8 cellular contexts compared by ENCODE assay signal in the genomic region with DNA sequence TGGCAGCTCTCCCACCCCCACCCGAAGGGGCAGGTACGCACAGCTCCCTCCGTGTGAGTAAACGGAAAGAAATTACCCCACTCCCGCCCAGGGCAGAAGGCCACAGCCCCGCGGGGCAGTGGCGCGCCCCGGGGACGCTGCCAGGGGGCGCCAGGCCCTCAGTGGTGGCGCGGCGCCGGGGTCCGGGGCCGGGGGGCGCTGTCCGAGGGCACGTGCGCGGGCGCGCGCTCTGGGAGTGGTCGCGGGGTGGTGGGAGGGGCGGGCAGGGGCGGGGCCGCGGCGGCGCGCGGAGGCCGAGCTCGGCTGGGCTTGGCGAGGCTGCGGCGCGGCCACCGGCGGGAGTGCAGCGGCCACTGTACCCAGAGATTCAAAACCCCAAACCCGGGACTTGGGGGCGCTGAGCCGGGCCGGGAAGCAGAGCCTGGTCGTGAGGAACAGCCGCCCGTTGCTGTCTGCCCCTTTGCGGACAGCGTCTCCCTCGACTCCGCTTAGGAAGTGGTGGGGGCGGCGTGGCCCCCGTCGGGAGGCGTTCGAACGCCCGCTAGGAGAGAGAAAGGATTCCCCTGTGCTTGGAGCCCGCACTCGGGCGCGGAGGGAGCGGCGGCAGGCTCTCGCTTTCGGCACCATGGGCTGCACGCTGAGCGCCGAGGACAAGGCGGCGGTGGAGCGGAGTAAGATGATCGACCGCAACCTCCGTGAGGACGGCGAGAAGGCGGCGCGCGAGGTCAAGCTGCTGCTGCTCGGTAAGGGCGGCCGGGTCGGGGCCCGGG. TPM values are rescaled to one million over a fixed set of nuclear protein-coding genes. Genes with fewer than 3 reads are reported as not detected.
DNase-seq lines count a peak whose midpoint lies in the region; ATAC-seq and TF ChIP-seq lines count a peak whose summit lies in the region.

A gene (plus strand): TSS at position 296 of the 770 bp plus-strand sequence. CDS start 330 bp downstream, at position 626.

- TF ChIP-seq EP300 in ovary (IDR thresholded peaks at IDR 0.05) = no peak

- CTCF ChIA-PET in PC-3 (lab: Charles Lee) = interaction anchor here (0.6 to 2.8 kb wide), 16 partner anchors 11 to 1871 kb away, joined by 3 to 18 read pairs (median 4); no protein-coding TSS in a partner anchor

- 0 out of 2 replicates have a peak, but pooled peaks cover 9% of the 10 kb centered on the region for H4K20me1 ChIP-seq in PC-3 (ENCODE audit: low read length)

- POLR2A ChIA-PET in PC-3 (lab: Charles Lee; ENCODE audit: unreplicated experiment) = no interaction called here

- H3K36me3 ChIP-seq in PC-3 (ENCODE audit: low read depth, low read length) (no peaks in the 10 kb centered on the region), ovary (no peaks in the 10 kb centered on the region)

- H3K4me3 ChIP-seq in PC-3 (ENCODE audit: low read length) (peak within 1 kb of the TSS; percentile 99), ovary (peak within 1 kb of the TSS; percentile 91)

- H3K9me3 ChIP-seq in PC-3 (ENCODE audit: low read length) (no peaks in the 10 kb centered on the region), ovary (no peaks in the 10 kb centered on the region)

- intact Hi-C loops in PC-3 (cut with micrococcal nuclease) (loop anchor here (2.0 to 10.0 kb wide), 4 partner anchors 36 to 530 kb away; no protein-coding TSS in a partner anchor), left cardiac atrium (cut with DNase I) (loop anchor here in 1 of 2 donors (5.0 to 10.0 kb wide), 2 partner anchors 150 to 258 kb away; no protein-coding TSS in a partner anchor), ovary (cut with DNase I) (loop anchor here in 2 of 4 donors (10.0 kb wide), 2 partner anchors 250 to 260 kb away; no protein-coding TSS in a partner anchor)

- TF ChIP-seq POLR2A in ovary (IDR thresholded peaks at IDR 0.05) = peak; percentile 30

- peak within 1 kb of the TSS; percentile 88 for H3K4me2 ChIP-seq in PC-3 (ENCODE audit: low read length)

- H3K79me2 ChIP-seq in PC-3 (ENCODE audit: low read length) = peaks cover 42% of the 10 kb centered on the region

- peak; percentile 41 for ATAC-seq in HG03342 (IDR thresholded peaks at IDR 0.05; ENCODE audit: unreplicated experiment)
- ATAC-seq in PC-3 = peak; percentile 68
- peak; percentile 91 for ATAC-seq in left cardiac atrium

- H3K4me1 ChIP-seq in PC-3 (ENCODE audit: insufficient read depth, low read length) = peaks cover 23% of the 10 kb centered on the region
- peaks cover 1% of the 10 kb centered on the region for H3K4me1 ChIP-seq in ovary (ENCODE audit: insufficient read depth)

- H3K27ac ChIP-seq in PC-3 (ENCODE audit: low read length) = peak within 1 kb of the TSS; percentile 48
- peak within 1 kb of the TSS; percentile 97 for H3K27ac ChIP-seq in angular gyrus (ENCODE audit: low read depth, low read length)
- peak within 1 kb of the TSS; percentile 91 to 95 for H3K27ac ChIP-seq in ovary

- no TSS peak for BruUV-seq in PC-3 (replicated peaks; lab: Mats Ljungman, UMichigan)

- 0 to 1% (median 1%) methylated on average over 44 to 92 of the region's 92 CpGs for WGBS in ovary, 3 donors

- H3K27me3 ChIP-seq in PC-3 (ENCODE audit: low read length) = no peaks in the 10 kb centered on the region
- H3K27me3 ChIP-seq in ovary = no peaks in the 10 kb centered on the region

- TF ChIP-seq CTCF in PC-3 (conservative IDR thresholded peaks at IDR 0.05; ENCODE audit: low read depth, low read length) (peak; percentile 43), ovary (IDR thresholded peaks at IDR 0.05) (peak in 2 of 3 donors; percentile 30 to 35)

- no peaks in the 10 kb centered on the region for H3K9me2 ChIP-seq in PC-3 (replicated peaks; ENCODE audit: low read length)

- H3K9ac ChIP-seq in PC-3 (ENCODE audit: low read length) = peak within 1 kb of the TSS; percentile 83

- no peaks in the 10 kb centered on the region for H3F3A ChIP-seq in PC-3 (ENCODE audit: low read length, unreplicated experiment)

- DNase-seq in NCI-H2029 (lab: John Stamatoyannopoulos, UW) (peak; percentile 42), NCI-H2029 treated with DMSO at 0.1 percent for 48 hours (lab: John Stamatoyannopoulos, UW) (no peak), PC-3 (peak; percentile 81), left cardiac atrium (peak; percentile 68), ovary (peak; percentile 78 to 90 (median 86)), cortex of kidney (lab: John Stamatoyannopoulos, UW) (no peak)

- peak within 1 kb of the TSS; percentile 97 for H2AFZ ChIP-seq in PC-3 (ENCODE audit: low read length)

RNA-seq across cellular contexts. Expression of the gene that starts here (rescaled TPM):
- total RNA-seq in PC-3 (2014; rRNA removed) = 16.9 and 19.6 TPM in 2 replicates
- 10 to 100 TPM; 16.0 to 18.4 TPM for total RNA-seq in left cardiac atrium
- total RNA-seq in ovary = 10 to 100 TPM; 14.9 to 51.0 (median 34.6) TPM
- 10 to 100 TPM; 26.1 to 36.6 TPM for polyA plus RNA-seq in ovary

Comparison
In these comparisons a context has a peak if more than half of its experiments do, and no peak if none do; other contexts are left out.
1. DNase-seq: peak in NCI-H2029 (single experiment), PC-3 (single experiment), left cardiac atrium (single experiment) and ovary (5 of 5); none in NCI-H2029 treated with DMSO at 0.1 percent for 48 hours (single experiment) and cortex of kidney (single experiment).
2. ATAC-seq: peak in every context shown above with its lines; median percentile 91 in left cardiac atrium; 68 in PC-3; 41 in HG03342.
3. Peak in every context shown above with its lines, with median percentiles within 50 percentile points of each other: H3K27ac ChIP-seq.